ENCODE assay signal across 8 cellular contexts in genomic region chr4:94451669-94452475, GRCh38. TPM values are rescaled to one million over a fixed set of nuclear protein-coding genes. Genes with fewer than 3 reads are reported as not detected.
DNase-seq lines count a peak whose midpoint lies in the region; ATAC-seq and TF ChIP-seq lines count a peak whose summit lies in the region.

A gene with protein sequence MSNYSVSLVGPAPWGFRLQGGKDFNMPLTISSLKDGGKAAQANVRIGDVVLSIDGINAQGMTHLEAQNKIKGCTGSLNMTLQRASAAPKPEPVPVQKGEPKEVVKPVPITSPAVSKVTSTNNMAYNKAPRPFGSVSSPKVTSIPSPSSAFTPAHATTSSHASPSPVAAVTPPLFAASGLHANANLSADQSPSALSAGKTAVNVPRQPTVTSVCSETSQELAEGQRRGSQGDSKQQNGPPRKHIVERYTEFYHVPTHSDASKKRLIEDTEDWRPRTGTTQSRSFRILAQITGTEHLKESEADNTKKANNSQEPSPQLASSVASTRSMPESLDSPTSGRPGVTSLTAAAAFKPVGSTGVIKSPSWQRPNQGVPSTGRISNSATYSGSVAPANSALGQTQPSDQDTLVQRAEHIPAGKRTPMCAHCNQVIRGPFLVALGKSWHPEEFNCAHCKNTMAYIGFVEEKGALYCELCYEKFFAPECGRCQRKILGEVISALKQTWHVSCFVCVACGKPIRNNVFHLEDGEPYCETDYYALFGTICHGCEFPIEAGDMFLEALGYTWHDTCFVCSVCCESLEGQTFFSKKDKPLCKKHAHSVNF (plus strand): TSS chr4:94451942. CDS start chr4:94455289, 3,347 bp downstream.

- H3F3A ChIP-seq in neural cell (ENCODE audit: insufficient read depth, low read length, poor library complexity, severe bottlenecking), result no peaks in the 10 kb centered on the region

- no peaks in the 10 kb centered on the region for H3K27me3 ChIP-seq in Karpas-422 (ENCODE audit: low read length)
- peaks cover 22% of the 10 kb centered on the region for H3K27me3 ChIP-seq in neural cell (ENCODE audit: insufficient read depth, low read depth, low read length)
- no peaks in the 10 kb centered on the region for H3K27me3 ChIP-seq in stomach

- H4K20me1 ChIP-seq in Karpas-422 (ENCODE audit: insufficient read depth, low read depth, low read length), result no peaks in the 10 kb centered on the region
- no peaks in the 10 kb centered on the region for H4K20me1 ChIP-seq in neural cell (ENCODE audit: insufficient read depth)

- DNase-seq in EH (ENCODE audit: low read depth) (peak; percentile 92), Karpas-422 (peak; percentile 97), RPMI8226 (peak; percentile 89), fibroblast of the aortic adventitia (ENCODE audit: low read depth) (peak; percentile 82), stomach (peak; percentile 93)
- DNase-seq in activated effector memory CD4-positive, alpha-beta T cell treated with Interleukin-2 at 50 U/mL for 16 hours, result peak; percentile 87

- H3K4me2 ChIP-seq in Karpas-422 (ENCODE audit: low read depth, low read length, poor library complexity, severe bottlenecking), result peak within 1 kb of the TSS; percentile 97
- peak within 1 kb of the TSS; percentile 36 for H3K4me2 ChIP-seq in neural cell (ENCODE audit: low read length)

- H3K4me1 ChIP-seq in Karpas-422 (ENCODE audit: low read length) (peaks cover 36% of the 10 kb centered on the region), stomach (peaks cover 19 to 68% (median 34%) of the 10 kb centered on the region in 4 donors)

- H3K9me3 ChIP-seq in Karpas-422 (ENCODE audit: low read length) (no peaks in the 10 kb centered on the region), neural cell (ENCODE audit: low read length) (no peaks in the 10 kb centered on the region), stomach (no peaks in the 10 kb centered on the region)

- H3K27ac ChIP-seq in Karpas-422 (ENCODE audit: low read length) (peak within 1 kb of the TSS; percentile 46; the same call in 1 of the 2 replicates), neural cell (ENCODE audit: low read length) (no peak within 1 kb of the TSS), stomach (peak within 1 kb of the TSS; percentile 97 to 99 (median 98))

- peak; percentile 7 for TF ChIP-seq CTCF in fibroblast of the aortic adventitia (IDR thresholded peaks at IDR 0.05; ENCODE audit: insufficient read depth, low read length)
- no peak for TF ChIP-seq CTCF in neural cell (IDR thresholded peaks at IDR 0.05; ENCODE audit: poor library complexity, severe bottlenecking)
- TF ChIP-seq CTCF in stomach (IDR thresholded peaks at IDR 0.05), result no peak

- no peak for TF ChIP-seq EP300 in neural cell (conservative IDR thresholded peaks at IDR 0.05; ENCODE audit: poor library complexity, severe bottlenecking)
- no peak for TF ChIP-seq EP300 in stomach (IDR thresholded peaks at IDR 0.05)

- TF ChIP-seq RAD21 in neural cell (conservative IDR thresholded peaks at IDR 0.05), result no peak

- peak in 2 of 4 donors; percentile 90 to 95 for TF ChIP-seq POLR2A in stomach (IDR thresholded peaks at IDR 0.05)

- peaks cover 17% of the 10 kb centered on the region for H3K36me3 ChIP-seq in Karpas-422 (ENCODE audit: insufficient read depth, low read length)
- no peaks in the 10 kb centered on the region for H3K36me3 ChIP-seq in neural cell (ENCODE audit: insufficient read depth, low read length)
- peaks cover 7 to 12% (median 11%) of the 10 kb centered on the region in 4 donors for H3K36me3 ChIP-seq in stomach

- ATAC-seq in GM21825 (IDR thresholded peaks at IDR 0.05; ENCODE audit: unreplicated experiment), result peak; percentile 92

- H3K79me2 ChIP-seq in Karpas-422 (ENCODE audit: low read length), result peaks cover 46% of the 10 kb centered on the region
- H3K79me2 ChIP-seq in neural cell (replicated peaks; ENCODE audit: insufficient read depth, low read length), result peaks cover 2% of the 10 kb centered on the region

- peak within 1 kb of the TSS; percentile 88 for H3K4me3 ChIP-seq in Karpas-422 (ENCODE audit: low read length)
- peak within 1 kb of the TSS; percentile 81 for H3K4me3 ChIP-seq in fibroblast of the aortic adventitia (ENCODE audit: low read depth, low read length)
- H3K4me3 ChIP-seq in neural cell (ENCODE audit: low read length), result peak within 1 kb of the TSS; percentile 88
- peak within 1 kb of the TSS; percentile 75 to 95 (median 86) for H3K4me3 ChIP-seq in stomach

- peak within 1 kb of the TSS; percentile 99 for H2AFZ ChIP-seq in Karpas-422 (ENCODE audit: low read length)
- peak within 1 kb of the TSS; percentile 78 for H2AFZ ChIP-seq in neural cell (ENCODE audit: low read depth, low read length)

- WGBS in stomach, 5 donors, result 0% methylated on average over 9 to 89 of the region's 89 CpGs

- H3K9me2 ChIP-seq in Karpas-422 (replicated peaks; ENCODE audit: insufficient read depth, low read length) (no peaks in the 10 kb centered on the region), neural cell (ENCODE audit: insufficient read depth, low read length) (no peaks in the 10 kb centered on the region)

- intact Hi-C loops in stomach (cut with DNase I; ENCODE audit: low total_unique reads), result no loop called here

- peak within 1 kb of the TSS; percentile 84 for H3K9ac ChIP-seq in Karpas-422 (ENCODE audit: low read length)
- H3K9ac ChIP-seq in neural cell (ENCODE audit: low read length), result peak within 1 kb of the TSS; percentile 55

TF ChIP-seq in neural cell, 6 proteins besides CTCF, POLR2A, EP300 and RAD21:
- peak; percentile 25 for TF ChIP-seq POLR2AphosphoS5 (IDR thresholded peaks at IDR 0.05)
- TF ChIP-seq, protein P1, sequence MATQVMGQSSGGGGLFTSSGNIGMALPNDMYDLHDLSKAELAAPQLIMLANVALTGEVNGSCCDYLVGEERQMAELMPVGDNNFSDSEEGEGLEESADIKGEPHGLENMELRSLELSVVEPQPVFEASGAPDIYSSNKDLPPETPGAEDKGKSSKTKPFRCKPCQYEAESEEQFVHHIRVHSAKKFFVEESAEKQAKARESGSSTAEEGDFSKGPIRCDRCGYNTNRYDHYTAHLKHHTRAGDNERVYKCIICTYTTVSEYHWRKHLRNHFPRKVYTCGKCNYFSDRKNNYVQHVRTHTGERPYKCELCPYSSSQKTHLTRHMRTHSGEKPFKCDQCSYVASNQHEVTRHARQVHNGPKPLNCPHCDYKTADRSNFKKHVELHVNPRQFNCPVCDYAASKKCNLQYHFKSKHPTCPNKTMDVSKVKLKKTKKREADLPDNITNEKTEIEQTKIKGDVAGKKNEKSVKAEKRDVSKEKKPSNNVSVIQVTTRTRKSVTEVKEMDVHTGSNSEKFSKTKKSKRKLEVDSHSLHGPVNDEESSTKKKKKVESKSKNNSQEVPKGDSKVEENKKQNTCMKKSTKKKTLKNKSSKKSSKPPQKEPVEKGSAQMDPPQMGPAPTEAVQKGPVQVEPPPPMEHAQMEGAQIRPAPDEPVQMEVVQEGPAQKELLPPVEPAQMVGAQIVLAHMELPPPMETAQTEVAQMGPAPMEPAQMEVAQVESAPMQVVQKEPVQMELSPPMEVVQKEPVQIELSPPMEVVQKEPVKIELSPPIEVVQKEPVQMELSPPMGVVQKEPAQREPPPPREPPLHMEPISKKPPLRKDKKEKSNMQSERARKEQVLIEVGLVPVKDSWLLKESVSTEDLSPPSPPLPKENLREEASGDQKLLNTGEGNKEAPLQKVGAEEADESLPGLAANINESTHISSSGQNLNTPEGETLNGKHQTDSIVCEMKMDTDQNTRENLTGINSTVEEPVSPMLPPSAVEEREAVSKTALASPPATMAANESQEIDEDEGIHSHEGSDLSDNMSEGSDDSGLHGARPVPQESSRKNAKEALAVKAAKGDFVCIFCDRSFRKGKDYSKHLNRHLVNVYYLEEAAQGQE (IDR thresholded peaks at IDR 0.05; ENCODE audit: borderline replicate concordance), result no peak
- TF ChIP-seq SMC3 (conservative IDR thresholded peaks at IDR 0.05; ENCODE audit: poor library complexity), result peak; percentile 19
- TF ChIP-seq TAF1 (IDR thresholded peaks at IDR 0.05; ENCODE audit: low read depth), result peak; percentile 42
- TF ChIP-seq EZH2 (IDR thresholded peaks at IDR 0.05; ENCODE audit: borderline replicate concordance, insufficient read depth, low read length, poor library complexity, severe bottlenecking), result no peak
- TF ChIP-seq MXI1 (conservative IDR thresholded peaks at IDR 0.05; ENCODE audit: poor library complexity, severe bottlenecking), result peak; percentile 44

RNA-seq across cellular contexts. Expression of the gene that starts here (rescaled TPM):
- total RNA-seq in Karpas-422 (2014; rRNA removed; shearing (Covaris generic); ENCODE audit: low replicate concordance), result 30.2 and 53.8 TPM in 2 replicates
- total RNA-seq in fibroblast of the aortic adventitia (ENCODE audit: low replicate concordance), result 84.3 and 124 TPM in 2 replicates
- polyA plus RNA-seq in neural cell, result 1.6 and 2.7 TPM in 2 replicates
- 3.8 and 9.7 TPM in 2 replicates for polyA minus RNA-seq in neural cell
- total RNA-seq in stomach, result 100 to 1,000 TPM in 1 of 5 donors, 10 to 100 TPM in 4; 37.9 to 311 (median 64.0) TPM
- polyA plus RNA-seq in stomach, result 10 to 100 TPM; 23.7 to 31.5 (median 24.6) TPM
